17 cellular contexts compared by ENCODE assay signal in the genomic region with DNA sequence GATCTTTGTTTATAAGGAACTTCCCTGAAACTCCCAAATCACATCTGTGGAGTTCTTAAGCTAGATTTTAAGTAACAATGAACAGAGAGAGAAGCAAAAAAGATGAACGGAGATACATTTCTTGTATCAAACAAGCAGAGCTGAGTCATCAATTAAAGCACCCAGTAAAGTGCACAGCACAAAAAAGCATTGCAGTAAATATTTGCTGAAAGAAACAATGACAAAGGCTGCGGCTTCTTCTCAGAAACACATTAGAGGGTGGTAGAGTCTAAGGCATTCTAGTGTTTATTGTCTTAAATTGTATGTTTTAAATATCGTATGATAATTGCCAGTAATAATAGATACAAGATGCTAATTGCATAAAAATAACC.
DNase-seq lines count a peak whose midpoint lies in the region; ATAC-seq and TF ChIP-seq lines count a peak whose summit lies in the region.
"Had no signal": no experiment of that assay in that cellular context is flagged by ENCODE, and none has a peak within 500 bp of the region (broad histone marks: within the 10 kb centered on the region; RNA-seq: fewer than 3 reads in every experiment).

No MANE protein-coding gene starts in this region.

- WGBS in trophoblast cell (ENCODE audit: extremely low coverage, insufficient coverage, insufficient read length), result no CpG with 5 or more reads among the region's 3 CpGs

- H2AFZ ChIP-seq in trophoblast cell (ENCODE audit: insufficient read depth, low read length, poor library complexity), result no peak overlapping the region

- H3K4me3 ChIP-seq in brain microvascular endothelial cell (ENCODE audit: low read depth, low read length), result no peak overlapping the region
- H3K4me3 ChIP-seq in trophoblast cell (ENCODE audit: low read depth, low read length), result no peak overlapping the region
- H3K4me3 ChIP-seq: coronary artery, K562 had no signal

- H3K27ac ChIP-seq in brain microvascular endothelial cell (peak overlapping the region; percentile 81), trophoblast cell (ENCODE audit: low read depth, low read length) (peak overlapping the region; percentile 94)

- no peaks in the 10 kb centered on the region for H3K79me1 ChIP-seq in trophoblast cell (ENCODE audit: low read length)

- H3K4me2 ChIP-seq in trophoblast cell (ENCODE audit: low read length), result no peak overlapping the region

- H3K14ac ChIP-seq in trophoblast cell (ENCODE audit: low read length), result no peak overlapping the region

- H3K27ac Mint-ChIP-seq in activated T-cell treated with anti-CD3 and anti-CD28 coated beads, Interleukin-2, amount 50 U/mL, for 72 hours, result no peak overlapping the region
- H3K27ac Mint-ChIP-seq: naive B cell had no signal

- no peak overlapping the region for H3K23ac ChIP-seq in trophoblast cell (ENCODE audit: low read length)

- ATAC-seq in GM19463 (IDR thresholded peaks at IDR 0.05; ENCODE audit: unreplicated experiment), result no peak
- ATAC-seq in activated T-cell treated with anti-CD3 and anti-CD28 coated beads, Interleukin-2, amount 50 U/mL, for 72 hours (replicated peaks in 1 of 2), result no peak
- ATAC-seq: K562 had no signal

- H3K79me2 ChIP-seq in trophoblast cell (ENCODE audit: control insufficient read depth, insufficient read depth, low read length, poor library complexity), result no peaks in the 10 kb centered on the region

- no peak overlapping the region for H4K8ac ChIP-seq in trophoblast cell (ENCODE audit: low read depth, low read length)

- H3K4ac ChIP-seq in trophoblast cell (ENCODE audit: low read depth, low read length), result no peak overlapping the region

- H2BK5ac ChIP-seq in trophoblast cell (ENCODE audit: low read depth, low read length, poor library complexity), result no peak overlapping the region

- no peaks in the 10 kb centered on the region for H3K27me3 Mint-ChIP-seq in activated T-cell treated with anti-CD3 and anti-CD28 coated beads, Interleukin-2, amount 50 U/mL, for 72 hours (ENCODE audit: low read depth)
- H3K27me3 Mint-ChIP-seq: naive B cell had no signal

- no peak overlapping the region for H3K18ac ChIP-seq in trophoblast cell (ENCODE audit: low read length)

- in situ Hi-C loops in brain microvascular endothelial cell (cut with HindIII; ENCODE audit: low pct_ligation_motif_present, low sequenced_read_pairs), result no loop called here
- in situ Hi-C loops in KBM-7 (cut with MboI; ENCODE audit: low pct_unique_long_range_greater_than_20kb, low sequenced_read_pairs), result no loop called here

- H3K36me3 ChIP-seq in brain microvascular endothelial cell (replicated peaks), result no peaks in the 10 kb centered on the region
- H3K36me3 ChIP-seq in trophoblast cell (ENCODE audit: control insufficient read depth in 1 of 2, insufficient read depth in 2 of 2, low read length in 2 of 2), result no peaks in the 10 kb centered on the region

- H3K4me1 Mint-ChIP-seq in activated T-cell treated with anti-CD3 and anti-CD28 coated beads, Interleukin-2, amount 50 U/mL, for 72 hours (ENCODE audit: low read depth), result no peaks in the 10 kb centered on the region
- H3K4me1 Mint-ChIP-seq: naive B cell had no signal

- no peak overlapping the region for H3K9ac ChIP-seq in trophoblast cell (ENCODE audit: low read length)

- H3K4me1 ChIP-seq in trophoblast cell (ENCODE audit: control insufficient read depth in 1 of 2, insufficient read depth in 2 of 2, low read length in 2 of 2), result no peaks in the 10 kb centered on the region

- no peaks in the 10 kb centered on the region for H3K27me3 ChIP-seq in brain microvascular endothelial cell (replicated peaks)
- H3K27me3 ChIP-seq in trophoblast cell (ENCODE audit: insufficient read depth, low read length), result no peaks in the 10 kb centered on the region

- DNase-seq in DMS53 treated with DMSO at 0.1 percent for 48 hours (lab: John Stamatoyannopoulos, UW; ENCODE audit: unreplicated experiment), result peak; percentile 41
- DNase-seq in NCI-H1417 treated with DMSO at 0.1 percent for 48 hours (lab: John Stamatoyannopoulos, UW), result peak; percentile 48
- DNase-seq in brain microvascular endothelial cell, result peak; percentile 2
- no peak for DNase-seq in trophoblast cell
- no peak for DNase-seq in KBM-7
- DNase-seq in activated T-cell treated with anti-CD3 and anti-CD28 coated beads, Interleukin-2, amount 50 U/mL, for 72 hours, result no peak
- DNase-seq: activated CD4-positive, alpha-beta T cell treated with anti-CD3 and anti-CD28 coated beads for 4 hours; activated naive CD4-positive, alpha-beta T cell; anterior cingulate cortex; DMS 273 treated with DMSO at 0.1 percent for 48 hours; H7; naive B cell; NCI-H1092; NCI-H526 had no signal

- H2BK120ac ChIP-seq in trophoblast cell (ENCODE audit: insufficient read depth, low read length, poor library complexity), result no peak overlapping the region

- no peak overlapping the region for H2AK5ac ChIP-seq in trophoblast cell (ENCODE audit: low read length)

- TF ChIP-seq CTCF in brain microvascular endothelial cell (IDR thresholded peaks at IDR 0.05; ENCODE audit: low read depth, low read length, missing control alignments), result no peak

- H3K9me3 ChIP-seq in trophoblast cell (ENCODE audit: insufficient read depth, low read depth, low read length), result no peaks in the 10 kb centered on the region

- H4K12ac ChIP-seq in trophoblast cell (ENCODE audit: low read depth, low read length), result no peak overlapping the region

- H3K9me3 Mint-ChIP-seq in activated T-cell treated with anti-CD3 and anti-CD28 coated beads, Interleukin-2, amount 50 U/mL, for 72 hours, result peaks cover 2 to 6% of the 10 kb centered on the region in 2 donors

- no peak overlapping the region for H2BK12ac ChIP-seq in trophoblast cell (ENCODE audit: low read length)

- H3K36me3 Mint-ChIP-seq in activated T-cell treated with anti-CD3 and anti-CD28 coated beads, Interleukin-2, amount 50 U/mL, for 72 hours (ENCODE audit: insufficient read depth in 2 of 2), result no peaks in the 10 kb centered on the region
- H3K36me3 Mint-ChIP-seq: naive B cell had no signal

- H3K4me3 Mint-ChIP-seq in activated T-cell treated with anti-CD3 and anti-CD28 coated beads, Interleukin-2, amount 50 U/mL, for 72 hours, result no peak overlapping the region
- H3K4me3 Mint-ChIP-seq: naive B cell had no signal

- no peak overlapping the region for H4K91ac ChIP-seq in trophoblast cell (ENCODE audit: low read depth, low read length)

Comparison
In these comparisons a context has a peak if more than half of its experiments do, and no peak if none do; other contexts are left out.
1. DNase-seq: peak in DMS53 treated with DMSO at 0.1 percent for 48 hours (single experiment), NCI-H1417 treated with DMSO at 0.1 percent for 48 hours (single experiment) and brain microvascular endothelial cell (single experiment); none in trophoblast cell (0 of 2), KBM-7 (single experiment) and activated T-cell treated with anti-CD3 and anti-CD28 coated beads, Interleukin-2, amount 50 U/mL, for 72 hours (0 of 2).